ENCODE assay signal across 17 cellular contexts in the genomic region with DNA sequence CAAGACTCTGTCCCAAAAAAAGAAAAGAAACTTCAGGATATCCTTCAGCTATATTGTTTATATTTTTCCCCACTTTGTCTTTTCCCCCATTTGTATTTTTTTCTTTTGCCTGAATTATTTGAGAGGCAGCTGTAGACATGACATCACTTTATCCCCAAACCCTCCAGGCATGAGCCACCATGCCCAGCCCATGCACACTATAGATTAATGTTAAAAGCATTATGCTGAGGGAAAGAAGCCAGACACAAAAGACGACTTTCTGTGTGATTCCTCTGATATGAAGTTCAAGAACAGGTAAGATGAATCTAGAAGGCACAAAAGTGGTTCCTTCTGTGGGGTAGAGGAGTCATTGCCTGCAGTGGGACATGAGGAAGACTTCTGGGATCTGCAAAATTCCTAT. TPM values are rescaled to one million over a fixed set of nuclear protein-coding genes. Genes with fewer than 3 reads are reported as not detected.
DNase-seq lines count a peak whose midpoint lies in the region; ATAC-seq and TF ChIP-seq lines count a peak whose summit lies in the region.
"Had no signal": no experiment of that assay in that cellular context is flagged by ENCODE, and none has a peak within 500 bp of the region (broad histone marks: within the 10 kb centered on the region; RNA-seq: fewer than 3 reads in every experiment).

No MANE protein-coding gene starts in this region.

- H3K4me1 Mint-ChIP-seq in type B pancreatic cell (ENCODE audit: unreplicated experiment), result peaks cover 8% of the 10 kb centered on the region
- H3K4me1 Mint-ChIP-seq in activated T-cell treated with anti-CD3 and anti-CD28 coated beads, Interleukin-2, amount 50 U/mL, for 72 hours (ENCODE audit: low read depth), result peaks cover 29% of the 10 kb centered on the region
- H3K4me1 Mint-ChIP-seq: B cell had no signal

- H3K4me2 ChIP-seq in trophoblast cell (ENCODE audit: low read length), result no peak overlapping the region
- H3K4me2 ChIP-seq: A549 had no signal

- H3K4ac ChIP-seq in trophoblast cell (ENCODE audit: low read depth, low read length), result no peak overlapping the region

- CTCF ChIA-PET in HEK293 (lab: Yijun Ruan, JAX), result interaction anchor here (0.6 to 1.5 kb wide), 2 partner anchors 28 to 155 kb away, joined by 4 to 7 read pairs; no protein-coding TSS in a partner anchor

- no peak overlapping the region for H3K4me3 Mint-ChIP-seq in type B pancreatic cell
- H3K4me3 Mint-ChIP-seq in activated T-cell treated with anti-CD3 and anti-CD28 coated beads, Interleukin-2, amount 50 U/mL, for 72 hours, result no peak overlapping the region
- H3K4me3 Mint-ChIP-seq: B cell; CD4-positive, alpha-beta T cell; CD8-positive, alpha-beta T cell had no signal

- H4K91ac ChIP-seq in trophoblast cell (ENCODE audit: low read depth, low read length), result no peak overlapping the region

- no peaks in the 10 kb centered on the region for H3K79me1 ChIP-seq in trophoblast cell (ENCODE audit: low read length)

- DNase-seq in trophoblast cell (peak; percentile 56 to 62), type B pancreatic cell (ENCODE audit: extremely low spot score, unreplicated experiment) (no peak), NCI-H1048 (lab: John Stamatoyannopoulos, UW) (no peak)
- no peak for DNase-seq in activated T-cell treated with anti-CD3 and anti-CD28 coated beads, Interleukin-2, amount 50 U/mL, for 72 hours
- DNase-seq: AML-193; Caco-2; Calu3; CD4-positive, alpha-beta T cell; CD8-positive, alpha-beta T cell; DMS79 treated with DMSO at 0.1 percent for 48 hours; GF-D8 had no signal

- no peaks in the 10 kb centered on the region for H3K27me3 Mint-ChIP-seq in type B pancreatic cell
- peaks cover 22% of the 10 kb centered on the region for H3K27me3 Mint-ChIP-seq in activated T-cell treated with anti-CD3 and anti-CD28 coated beads, Interleukin-2, amount 50 U/mL, for 72 hours (ENCODE audit: low read depth)
- H3K27me3 Mint-ChIP-seq: CD4-positive, alpha-beta T cell had no signal

- H2BK5ac ChIP-seq in trophoblast cell (ENCODE audit: low read depth, low read length, poor library complexity), result no peak overlapping the region

- no peak overlapping the region for H4K12ac ChIP-seq in trophoblast cell (ENCODE audit: low read depth, low read length)

- no peaks in the 10 kb centered on the region for H3K36me3 ChIP-seq in HEK293 (ENCODE audit: control insufficient read depth in 2 of 2, insufficient read depth in 1 of 2, low read length in 2 of 2)
- H3K36me3 ChIP-seq in trophoblast cell (ENCODE audit: control insufficient read depth in 1 of 2, insufficient read depth in 2 of 2, low read length in 2 of 2), result no peaks in the 10 kb centered on the region
- H3K36me3 ChIP-seq: BLaER1 treated with 17β-estradiol and CSF1 and Interleukin-3, amounts not matched to agents 10 nM and 100 nM had no signal

- no peak overlapping the region for H2AK5ac ChIP-seq in trophoblast cell (ENCODE audit: low read length)

- H3K4me3 ChIP-seq in HEK293 (ENCODE audit: low read depth, low read length) (no peak overlapping the region), trophoblast cell (ENCODE audit: low read depth, low read length) (no peak overlapping the region)
- H3K4me3 ChIP-seq: A549; BLaER1 treated with 17β-estradiol and CSF1 and Interleukin-3, amounts not matched to agents 10 nM and 100 nM had no signal

- H3K9me3 ChIP-seq in HEK293 (ENCODE audit: control insufficient read depth, insufficient read depth, low read depth, low read length), result no peaks in the 10 kb centered on the region
- peaks cover 3% of the 10 kb centered on the region for H3K9me3 ChIP-seq in trophoblast cell (ENCODE audit: insufficient read depth, low read depth, low read length)

- H3K27ac ChIP-seq in HEK293 (ENCODE audit: extremely low read depth, low read depth, low read length), result no peak overlapping the region
- H3K27ac ChIP-seq in trophoblast cell (ENCODE audit: low read depth, low read length), result no peak overlapping the region
- H3K27ac ChIP-seq: 22Rv1; A549; BLaER1 treated with 17β-estradiol and CSF1 and Interleukin-3, amounts not matched to agents 10 nM and 100 nM; C4-2B had no signal

- no peak overlapping the region for H2BK12ac ChIP-seq in trophoblast cell (ENCODE audit: low read length)

- no peak for ATAC-seq in activated T-cell treated with anti-CD3 and anti-CD28 coated beads, Interleukin-2, amount 50 U/mL, for 72 hours (replicated peaks in 1 of 2)
- ATAC-seq: A549; CD8-positive, alpha-beta T cell had no signal

- no peaks in the 10 kb centered on the region for H3K27me3 ChIP-seq in trophoblast cell (ENCODE audit: insufficient read depth, low read length)
- H3K27me3 ChIP-seq: BLaER1 treated with 17β-estradiol and CSF1 and Interleukin-3, amounts not matched to agents 10 nM and 100 nM had no signal

- H3K27ac Mint-ChIP-seq in type B pancreatic cell, result peak overlapping the region; percentile 60
- H3K27ac Mint-ChIP-seq in activated T-cell treated with anti-CD3 and anti-CD28 coated beads, Interleukin-2, amount 50 U/mL, for 72 hours, result no peak overlapping the region
- H3K27ac Mint-ChIP-seq: B cell; CD4-positive, alpha-beta T cell; CD8-positive, alpha-beta T cell had no signal

- no peaks in the 10 kb centered on the region for H3K79me2 ChIP-seq in trophoblast cell (ENCODE audit: control insufficient read depth, insufficient read depth, low read length, poor library complexity)

- TF ChIP-seq CTCF in HEK293 (tag by site-specific recombination; IDR thresholded peaks at IDR 0.05) (no peak), type B pancreatic cell (conservative IDR thresholded peaks at IDR 0.05) (no peak)

- H3K4me1 ChIP-seq in HEK293 (ENCODE audit: control insufficient read depth, insufficient read depth, low read length), result no peaks in the 10 kb centered on the region
- H3K4me1 ChIP-seq in trophoblast cell (ENCODE audit: control insufficient read depth in 1 of 2, insufficient read depth in 2 of 2, low read length in 2 of 2), result no peaks in the 10 kb centered on the region
- H3K4me1 ChIP-seq: A549 had no signal

- peaks cover 4% of the 10 kb centered on the region for H3K36me3 Mint-ChIP-seq in type B pancreatic cell
- peaks cover 0 to 5% of the 10 kb centered on the region in 2 donors for H3K36me3 Mint-ChIP-seq in activated T-cell treated with anti-CD3 and anti-CD28 coated beads, Interleukin-2, amount 50 U/mL, for 72 hours (ENCODE audit: insufficient read depth in 2 of 2)
- H3K36me3 Mint-ChIP-seq: CD8-positive, alpha-beta T cell had no signal

- POLR2A ChIA-PET in HEK293 (lab: Yijun Ruan, JAX), result no interaction called here

- WGBS in trophoblast cell (ENCODE audit: extremely low coverage, insufficient coverage, insufficient read length), result no CpG with 5 or more reads among the region's 1 CpG

- H3K18ac ChIP-seq in trophoblast cell (ENCODE audit: low read length), result no peak overlapping the region

- no peak overlapping the region for H2AFZ ChIP-seq in trophoblast cell (ENCODE audit: insufficient read depth, low read length, poor library complexity)

- H3K23ac ChIP-seq in trophoblast cell (ENCODE audit: low read length), result no peak overlapping the region

- peaks cover 15% of the 10 kb centered on the region for H3K9me3 Mint-ChIP-seq in type B pancreatic cell
- H3K9me3 Mint-ChIP-seq in activated T-cell treated with anti-CD3 and anti-CD28 coated beads, Interleukin-2, amount 50 U/mL, for 72 hours, result peaks cover 0 to 6% of the 10 kb centered on the region in 2 donors

- H3K9ac ChIP-seq in trophoblast cell (ENCODE audit: low read length), result no peak overlapping the region
- H3K9ac ChIP-seq: BLaER1 treated with 17β-estradiol and CSF1 and Interleukin-3, amounts not matched to agents 10 nM and 100 nM had no signal

- no peak overlapping the region for H2BK120ac ChIP-seq in trophoblast cell (ENCODE audit: insufficient read depth, low read length, poor library complexity)

- H3K14ac ChIP-seq in trophoblast cell (ENCODE audit: low read length), result no peak overlapping the region

- no peak overlapping the region for H4K8ac ChIP-seq in trophoblast cell (ENCODE audit: low read depth, low read length)

TF ChIP-seq in HEK293, 187 proteins besides CTCF, POLR2A, EP300 and RAD21:
- TF ChIP-seq, protein P1, sequence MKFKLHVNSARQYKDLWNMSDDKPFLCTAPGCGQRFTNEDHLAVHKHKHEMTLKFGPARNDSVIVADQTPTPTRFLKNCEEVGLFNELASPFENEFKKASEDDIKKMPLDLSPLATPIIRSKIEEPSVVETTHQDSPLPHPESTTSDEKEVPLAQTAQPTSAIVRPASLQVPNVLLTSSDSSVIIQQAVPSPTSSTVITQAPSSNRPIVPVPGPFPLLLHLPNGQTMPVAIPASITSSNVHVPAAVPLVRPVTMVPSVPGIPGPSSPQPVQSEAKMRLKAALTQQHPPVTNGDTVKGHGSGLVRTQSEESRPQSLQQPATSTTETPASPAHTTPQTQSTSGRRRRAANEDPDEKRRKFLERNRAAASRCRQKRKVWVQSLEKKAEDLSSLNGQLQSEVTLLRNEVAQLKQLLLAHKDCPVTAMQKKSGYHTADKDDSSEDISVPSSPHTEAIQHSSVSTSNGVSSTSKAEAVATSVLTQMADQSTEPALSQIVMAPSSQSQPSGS (tag by site-specific recombination; IDR thresholded peaks at IDR 0.05; ENCODE audit: low read depth), result 0 out of 2 replicates have a peak, but pooled peaks have one; percentile 16
- no peak for TF ChIP-seq SP3 (tag by site-specific recombination; IDR thresholded peaks at IDR 0.05)

RNA-seq across cellular contexts. Expression of a gene that starts 16.4 kb away (rescaled TPM):
- polyA plus RNA-seq in trophoblast cell (2013), result 167 and 177 TPM in 2 replicates
- total RNA-seq in type B pancreatic cell (ENCODE audit: low replicate concordance), result 23.0 and 54.1 TPM in 2 replicates
- 100 to 1,000 TPM; 111 to 134 TPM for total RNA-seq in activated T-cell treated with anti-CD3 and anti-CD28 coated beads, Interleukin-2, amount 50 U/mL, for 72 hours

RNA-seq across cellular contexts. Expression of a gene that starts 53.5 kb away (rescaled TPM):
- 132 and 134 TPM in 2 replicates for polyA plus RNA-seq in trophoblast cell (2013)
- 29.9 and 42.9 TPM in 2 replicates for total RNA-seq in type B pancreatic cell (ENCODE audit: low replicate concordance)
- total RNA-seq in activated T-cell treated with anti-CD3 and anti-CD28 coated beads, Interleukin-2, amount 50 U/mL, for 72 hours, result 10 to 100 TPM; 14.4 to 17.9 TPM

Comparison
In these comparisons a context has a peak if more than half of its experiments do, and no peak if none do; other contexts are left out.
1. DNase-seq: peak in trophoblast cell (2 of 2); none in type B pancreatic cell (single experiment), activated T-cell treated with anti-CD3 and anti-CD28 coated beads, Interleukin-2, amount 50 U/mL, for 72 hours (0 of 2) and NCI-H1048 (single experiment).